In the genomic region with DNA sequence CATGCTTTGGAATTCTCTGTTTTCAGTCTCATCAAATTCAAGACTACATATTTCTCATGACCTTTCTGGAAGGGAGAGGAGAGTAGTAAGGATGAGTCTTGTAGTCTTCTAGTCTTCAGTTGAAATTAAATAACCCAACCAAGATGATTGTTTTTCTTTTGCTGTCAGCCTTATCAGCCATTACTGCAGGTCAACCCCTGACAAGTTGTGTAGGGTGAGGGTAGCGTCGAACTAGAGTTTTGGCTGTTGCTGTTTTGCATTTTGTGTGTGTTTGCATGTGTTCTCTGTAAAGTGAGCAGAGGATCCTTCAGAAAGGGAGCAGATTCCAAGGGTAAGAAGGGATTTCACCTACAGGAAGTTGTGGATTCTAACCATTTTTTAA, we compare ENCODE assay signal across 11 cellular contexts. TPM values are rescaled to one million over a fixed set of nuclear protein-coding genes. Genes with fewer than 3 reads are reported as not detected.
DNase-seq lines count a peak whose midpoint lies in the region; TF ChIP-seq lines count a peak whose summit lies in the region.
"Had no signal": no experiment of that assay in that cellular context is flagged by ENCODE, and none has a peak within 500 bp of the region (broad histone marks: within the 10 kb centered on the region; RNA-seq: fewer than 3 reads in every experiment).

No MANE protein-coding gene starts in this region.

- DNase-seq in Calu3: no peak
- peak; percentile 72 for DNase-seq in NCI-H226
- no peak for DNase-seq in epithelial cell of prostate (ENCODE audit: low read depth, low spot score)
- no peak for DNase-seq in trophoblast cell
- no peak for DNase-seq in cortex of kidney (lab: John Stamatoyannopoulos, UW)
- no peak for DNase-seq in Ammon's horn (ENCODE audit: low spot score)
- no peak for DNase-seq in ACHN
- no peak for DNase-seq in foreskin fibroblast
- DNase-seq: DMS79, H7, retina had no signal

- H3K18ac ChIP-seq in trophoblast cell (ENCODE audit: low read length): no peak overlapping the region

- peaks cover 2% of the 10 kb centered on the region in 2 experiments for H3K36me3 ChIP-seq in trophoblast cell (ENCODE audit: control insufficient read depth in 1 of 2, insufficient read depth in 2 of 2, low read length in 2 of 2)

- no peak overlapping the region for H3K4me2 ChIP-seq in trophoblast cell (ENCODE audit: low read length)

- no peak overlapping the region for H2BK12ac ChIP-seq in trophoblast cell (ENCODE audit: low read length)

- no peak overlapping the region for H3K14ac ChIP-seq in trophoblast cell (ENCODE audit: low read length)

- H3K27ac ChIP-seq in epithelial cell of prostate (peak overlapping the region; percentile 100), trophoblast cell (ENCODE audit: low read depth, low read length) (peak overlapping the region; percentile 93)

- no peak overlapping the region for H4K12ac ChIP-seq in trophoblast cell (ENCODE audit: low read depth, low read length)

- intact Hi-C loops in Calu3 (cut with micrococcal nuclease; ENCODE audit: unreplicated experiment): loop anchor here (1.0 kb wide), 1 partner anchor 9 kb away; no protein-coding TSS in a partner anchor

- H3K27me3 ChIP-seq in trophoblast cell (ENCODE audit: insufficient read depth, low read length): no peaks in the 10 kb centered on the region

- peaks cover 13 to 32% of the 10 kb centered on the region in 2 experiments for H3K4me1 ChIP-seq in trophoblast cell (ENCODE audit: control insufficient read depth in 1 of 2, insufficient read depth in 2 of 2, low read length in 2 of 2)

- peaks cover 8% of the 10 kb centered on the region for H3K79me1 ChIP-seq in trophoblast cell (ENCODE audit: low read length)

- no peak overlapping the region for H2AFZ ChIP-seq in trophoblast cell (ENCODE audit: insufficient read depth, low read length, poor library complexity)

- CTCF ChIA-PET in Calu3 (lab: Charles Lee): interaction anchor here (0.9 kb wide), 2 partner anchors 9 to 105 kb away, joined by 3 read pairs; no protein-coding TSS in a partner anchor

- no peak overlapping the region for H4K91ac ChIP-seq in trophoblast cell (ENCODE audit: low read depth, low read length)

- no peaks in the 10 kb centered on the region for H3K9me3 Mint-ChIP-seq in Calu3 (ENCODE audit: low read depth, unreplicated experiment)

- peak overlapping the region; percentile 14 for H2BK5ac ChIP-seq in trophoblast cell (ENCODE audit: low read depth, low read length, poor library complexity)

- peaks cover 5% of the 10 kb centered on the region for H3K36me3 Mint-ChIP-seq in Calu3 (ENCODE audit: insufficient read depth, unreplicated experiment)

- no peak overlapping the region for H4K8ac ChIP-seq in trophoblast cell (ENCODE audit: low read depth, low read length)

- BruUV-seq in Calu3 (replicated peaks; lab: Mats Ljungman, UMichigan): TSS peak; percentile 16

- no peaks in the 10 kb centered on the region for H3K27me3 Mint-ChIP-seq in Calu3 (ENCODE audit: unreplicated experiment)

- H2AK5ac ChIP-seq in trophoblast cell (ENCODE audit: low read length): no peak overlapping the region

- H3K4me1 Mint-ChIP-seq in Calu3 (ENCODE audit: low read depth, unreplicated experiment): peaks cover 29% of the 10 kb centered on the region

- in situ Hi-C loops in ACHN (cut with HindIII; ENCODE audit: low pct_ligation_motif_present, low pct_unique_long_range_greater_than_20kb, low sequenced_read_pairs): no loop called here

- no peak overlapping the region for H3K9ac ChIP-seq in trophoblast cell (ENCODE audit: low read length)

- H3K27ac Mint-ChIP-seq in Calu3 (ENCODE audit: unreplicated experiment): no peak overlapping the region

- H3K4me3 ChIP-seq in trophoblast cell (ENCODE audit: low read depth, low read length) (no peak overlapping the region), foreskin fibroblast (ENCODE audit: low read depth in 1 of 2, low read length in 2 of 2) (no peak overlapping the region)

- TF ChIP-seq CTCF in Calu3 (IDR thresholded peaks at IDR 0.05; ENCODE audit: unreplicated experiment): no peak
- TF ChIP-seq CTCF in foreskin fibroblast (IDR thresholded peaks at IDR 0.05; ENCODE audit: low read depth, low read length): no peak

- H3K23ac ChIP-seq in trophoblast cell (ENCODE audit: low read length): no peak overlapping the region

- no peak overlapping the region for H2BK120ac ChIP-seq in trophoblast cell (ENCODE audit: insufficient read depth, low read length, poor library complexity)

- H3K4ac ChIP-seq in trophoblast cell (ENCODE audit: low read depth, low read length): no peak overlapping the region

- H3K79me2 ChIP-seq in trophoblast cell (ENCODE audit: control insufficient read depth, insufficient read depth, low read length, poor library complexity): peaks cover 6% of the 10 kb centered on the region

- WGBS in trophoblast cell (ENCODE audit: extremely low coverage, insufficient coverage, insufficient read length): no CpG with 5 or more reads among the region's 2 CpGs

- H3K9me3 ChIP-seq in trophoblast cell (ENCODE audit: insufficient read depth, low read depth, low read length): no peaks in the 10 kb centered on the region

- H3K4me3 Mint-ChIP-seq in Calu3 (ENCODE audit: low read depth, unreplicated experiment): no peak overlapping the region

RNA-seq across cellular contexts. Expression of gene DIP2B, which starts 28.4 kb away (rescaled TPM):
- total RNA-seq in Calu3 (2022): 22.8 and 24.5 TPM in 2 replicates
- polyA plus RNA-seq in trophoblast cell (2013): 33.2 and 33.7 TPM in 2 replicates
